Comparison of ENCODE assay signal across 13 cellular contexts in genomic region chr21:45994738-45995685, GRCh38. TPM values are rescaled to one million over a fixed set of nuclear protein-coding genes. Genes with fewer than 3 reads are reported as not detected.
DNase-seq lines count a peak whose midpoint lies in the region; ATAC-seq and TF ChIP-seq lines count a peak whose summit lies in the region.
"Had no signal": no experiment of that assay in that cellular context is flagged by ENCODE, and none has a peak within 500 bp of the region (broad histone marks: within the 10 kb centered on the region; RNA-seq: fewer than 3 reads in every experiment).

No MANE protein-coding gene starts in this region.

- 0 out of 2 replicates have a peak overlapping the region, but pooled peaks have one; percentile 10 for H3K27ac ChIP-seq in GM23248
- H3K27ac ChIP-seq in Peyer's patch, result peak overlapping the region in 1 of 4 donors; percentile 17
- H3K27ac ChIP-seq in sigmoid colon, result peak overlapping the region; percentile 73 to 80 (median 79)

- no peaks in the 10 kb centered on the region for H4K20me1 ChIP-seq in GM23248 (ENCODE audit: insufficient read depth)

- WGBS in GM23248 (ENCODE audit: low coverage in 1 of 2, low lambda C conversion rate in 2 of 2, missing lambda C conversion rate in 2 of 2), 2 experiments, result 80 to 83% methylated on average over 34 of the region's 34 CpGs
- 62 to 83% methylated on average over 34 of the region's 34 CpGs for WGBS in sigmoid colon, 2 donors

- no peak overlapping the region for H3K27ac Mint-ChIP-seq in activated T-helper 1 cell treated with anti-CD3 and anti-CD28 coated beads, Interleukin-12 subunit alpha, Interleukin-12 subunit beta, Interleukin-2, Interleukin-4 antibody, amounts not matched to agents 30 ng/mL and 10 ng/mL and 1 ng/mL, durations not matched to agents 14 hours and 24 hours and 36 hours

- H3K79me2 ChIP-seq in GM23248 (ENCODE audit: insufficient read depth), result peaks cover 41% of the 10 kb centered on the region

- no peaks in the 10 kb centered on the region for H3K27me3 Mint-ChIP-seq in activated T-helper 1 cell treated with anti-CD3 and anti-CD28 coated beads, Interleukin-12 subunit alpha, Interleukin-12 subunit beta, Interleukin-2, Interleukin-4 antibody, amounts not matched to agents 30 ng/mL and 10 ng/mL and 1 ng/mL, durations not matched to agents 14 hours and 24 hours and 36 hours (ENCODE audit: insufficient read depth)

- 0 out of 2 replicates have a peak, but pooled peaks cover under 1% of the 10 kb centered on the region for H3F3A ChIP-seq in GM23248 (ENCODE audit: insufficient read depth)

- H3K9me3 Mint-ChIP-seq in activated T-helper 1 cell treated with anti-CD3 and anti-CD28 coated beads, Interleukin-12 subunit alpha, Interleukin-12 subunit beta, Interleukin-2, Interleukin-4 antibody, amounts not matched to agents 30 ng/mL and 10 ng/mL and 1 ng/mL, durations not matched to agents 14 hours and 24 hours and 36 hours, result no peaks in the 10 kb centered on the region

- H3K27me3 ChIP-seq in GM23248 (replicated peaks; ENCODE audit: insufficient read depth), result no peaks in the 10 kb centered on the region
- H3K27me3 ChIP-seq in Peyer's patch, result no peaks in the 10 kb centered on the region
- H3K27me3 ChIP-seq in sigmoid colon, result no peaks in the 10 kb centered on the region
- H3K27me3 ChIP-seq in BE2C, result no peaks in the 10 kb centered on the region

- no peak overlapping the region for H3K9ac ChIP-seq in GM23248

- in situ Hi-C loops in GM23248 (cut with MboI), result loop anchor here (10.0 kb wide), 1 partner anchor 120 kb away; no protein-coding TSS in a partner anchor

- intact Hi-C loops in left cardiac atrium (cut with DNase I), result no loop called here
- intact Hi-C loops in sigmoid colon (cut with DNase I), result no loop called here
- intact Hi-C loops in activated T-helper 1 cell treated with anti-CD3 and anti-CD28 coated beads, Interleukin-12 subunit alpha, Interleukin-12 subunit beta, Interleukin-2, Interleukin-4 antibody, amounts not matched to agents 30 ng/mL and 10 ng/mL and 1 ng/mL, durations not matched to agents 14 hours and 24 hours and 36 hours (cut with micrococcal nuclease), result no loop called here

- TF ChIP-seq CTCF in Peyer's patch (IDR thresholded peaks at IDR 0.05) (no peak), sigmoid colon (IDR thresholded peaks at IDR 0.05) (no peak), BE2C (IDR thresholded peaks at IDR 0.05; ENCODE audit: low read depth, low read length) (no peak)

- no peaks in the 10 kb centered on the region for H3K4me1 Mint-ChIP-seq in activated T-helper 1 cell treated with anti-CD3 and anti-CD28 coated beads, Interleukin-12 subunit alpha, Interleukin-12 subunit beta, Interleukin-2, Interleukin-4 antibody, amounts not matched to agents 30 ng/mL and 10 ng/mL and 1 ng/mL, durations not matched to agents 14 hours and 24 hours and 36 hours (ENCODE audit: low read depth)

- DNase-seq in GM23248 (no peak), Peyer's patch (peak; percentile 12 to 39 (median 19)), left cardiac atrium (peak; percentile 22), sigmoid colon (peak; percentile 69), HUDEP-2 (lab: John Stamatoyannopoulos, UW; ENCODE audit: unreplicated experiment in 76 of 76) (no peak), NCI-H187 treated with DMSO at 0.1 percent for 48 hours (lab: John Stamatoyannopoulos, UW) (no peak), BE2C (no peak)
- DNase-seq in activated T-helper 1 cell treated with anti-CD3 and anti-CD28 coated beads, Interleukin-12 subunit alpha, Interleukin-12 subunit beta, Interleukin-2, Interleukin-4 antibody, amounts not matched to agents 30 ng/mL and 10 ng/mL and 1 ng/mL, durations not matched to agents 14 hours and 24 hours and 36 hours (ENCODE audit: low spot score), result no peak
- DNase-seq: activated gamma-delta T cell, cerebellar nuclear complex, NCI-H2107, retina had no signal

- H3K4me3 Mint-ChIP-seq in activated T-helper 1 cell treated with anti-CD3 and anti-CD28 coated beads, Interleukin-12 subunit alpha, Interleukin-12 subunit beta, Interleukin-2, Interleukin-4 antibody, amounts not matched to agents 30 ng/mL and 10 ng/mL and 1 ng/mL, durations not matched to agents 14 hours and 24 hours and 36 hours, result no peak overlapping the region

- no peaks in the 10 kb centered on the region for H3K9me2 ChIP-seq in GM23248 (ENCODE audit: insufficient read depth)

- no peaks in the 10 kb centered on the region for H3K36me3 Mint-ChIP-seq in activated T-helper 1 cell treated with anti-CD3 and anti-CD28 coated beads, Interleukin-12 subunit alpha, Interleukin-12 subunit beta, Interleukin-2, Interleukin-4 antibody, amounts not matched to agents 30 ng/mL and 10 ng/mL and 1 ng/mL, durations not matched to agents 14 hours and 24 hours and 36 hours (ENCODE audit: low read depth)

- H3K4me3 ChIP-seq in GM23248 (no peak overlapping the region), Peyer's patch (no peak overlapping the region), sigmoid colon (no peak overlapping the region), BE2C (ENCODE audit: low read depth, low read length) (no peak overlapping the region)

- H3K9me3 ChIP-seq in GM23248 (ENCODE audit: low read depth) (no peaks in the 10 kb centered on the region), Peyer's patch (no peaks in the 10 kb centered on the region), sigmoid colon (no peaks in the 10 kb centered on the region), BE2C (no peaks in the 10 kb centered on the region)

- TF ChIP-seq POLR2A in Peyer's patch (IDR thresholded peaks at IDR 0.05) (no peak), sigmoid colon (IDR thresholded peaks at IDR 0.05) (no peak)

- H3K4me1 ChIP-seq in GM23248 (ENCODE audit: insufficient read depth), result no peaks in the 10 kb centered on the region
- H3K4me1 ChIP-seq in Peyer's patch, result no peaks in the 10 kb centered on the region
- H3K4me1 ChIP-seq in sigmoid colon, result peaks cover 0 to 83% (median 70%) of the 10 kb centered on the region in 4 donors
- H3K4me1 ChIP-seq in BE2C, result no peaks in the 10 kb centered on the region; the same call in 1 of the 2 replicates

- H3K4me2 ChIP-seq in GM23248 (ENCODE audit: unreplicated experiment), result no peak overlapping the region

- ATAC-seq in left cardiac atrium, result no peak
- ATAC-seq: esophagus mucosa had no signal

- no peak for TF ChIP-seq EP300 in sigmoid colon (IDR thresholded peaks at IDR 0.05)

- no peak overlapping the region for H2AFZ ChIP-seq in GM23248

- H3K36me3 ChIP-seq in GM23248 (ENCODE audit: low read depth) (peaks cover 33% of the 10 kb centered on the region; the same call in 1 of the 2 replicates), Peyer's patch (peaks cover 0 to 7% (median 0%) of the 10 kb centered on the region in 3 donors), sigmoid colon (peaks cover 71 to 98% (median 84%) of the 10 kb centered on the region in 4 donors), BE2C (no peaks in the 10 kb centered on the region)

RNA-seq across cellular contexts. Expression of gene COL6A1, which starts 13.4 kb away (rescaled TPM):
- total RNA-seq in GM23248 (2014; rRNA removed; shearing (Covaris generic)), result 1,783 and 1,897 TPM in 2 replicates
- polyA plus RNA-seq in GM23248 (2016; fragmentation: Nextera tagmentation; extraction: Ambion mirVana) (685 and 707 TPM in 2 replicates), sigmoid colon (100 to 1,000 TPM in 1 of 3 donors, 10 to 100 TPM in 2; 14.3 to 131 (median 28.2) TPM)
- total RNA-seq in Peyer's patch (100 to 1,000 TPM in 3 of 4 donors, 10 to 100 TPM in 1; 37.7 to 458 (median 161) TPM), left cardiac atrium (100 to 1,000 TPM; 244 to 247 TPM), sigmoid colon (1,000 to 10,000 TPM in 2 of 4 donors, 100 to 1,000 TPM in 2; 622 to 1,755 (median 1,184) TPM)
- polyA plus RNA-seq in BE2C (2012; ENCODE audit: insufficient read depth, insufficient read length, low read depth), result 158 TPM
- 0.42 and 0.62 TPM in 2 replicates for total RNA-seq in activated T-helper 1 cell treated with anti-CD3 and anti-CD28 coated beads, Interleukin-12 subunit alpha, Interleukin-12 subunit beta, Interleukin-2, Interleukin-4 antibody, amounts not matched to agents 30 ng/mL and 10 ng/mL and 1 ng/mL, durations not matched to agents 14 hours and 24 hours and 36 hours

Comparison
In these comparisons a context has a peak if more than half of its experiments do, and no peak if none do; other contexts are left out.
1. DNase-seq: peak in Peyer's patch (3 of 3), left cardiac atrium (single experiment) and sigmoid colon (single experiment); none in GM23248 (single experiment), HUDEP-2 (0 of 76), NCI-H187 treated with DMSO at 0.1 percent for 48 hours (single experiment), BE2C (single experiment) and activated T-helper 1 cell treated with anti-CD3 and anti-CD28 coated beads, Interleukin-12 subunit alpha, Interleukin-12 subunit beta, Interleukin-2, Interleukin-4 antibody, amounts not matched to agents 30 ng/mL and 10 ng/mL and 1 ng/mL, durations not matched to agents 14 hours and 24 hours and 36 hours (single experiment).
2. RNA of gene COL6A1, which starts 13.4 kb away (total RNA-seq): 1,783 to 1,897 TPM in GM23248, 622 to 1,755 TPM in sigmoid colon, 244 to 247 TPM in left cardiac atrium and 37.7 to 458 TPM in Peyer's patch; 0.42 to 0.62 TPM in activated T-helper 1 cell treated with anti-CD3 and anti-CD28 coated beads, Interleukin-12 subunit alpha, Interleukin-12 subunit beta, Interleukin-2, Interleukin-4 antibody, amounts not matched to agents 30 ng/mL and 10 ng/mL and 1 ng/mL, durations not matched to agents 14 hours and 24 hours and 36 hours; every median in the first group is over 10 times any median in the second.